In genomic region chr12:110502449-110502738, GRCh38 we compare ENCODE assay signal across 8 cellular contexts. TPM values are rescaled to one million over a fixed set of nuclear protein-coding genes. Genes with fewer than 3 reads are reported as not detected.
DNase-seq lines count a peak whose midpoint lies in the region; ATAC-seq and TF ChIP-seq lines count a peak whose summit lies in the region.

No MANE protein-coding gene starts in this region.

- in situ Hi-C loops in IMR-90 (cut with MboI; ENCODE audit: low sequenced_read_pairs) = no loop called here

- peaks cover 7 to 20% of the 10 kb centered on the region in 2 experiments; a peak in 2 of 4 replicates for H3K79me1 ChIP-seq in IMR-90 (ENCODE audit: low read depth in 1 of 2, low read length in 2 of 2)

- H3K27me3 ChIP-seq in IMR-90 (ENCODE audit: control insufficient read depth, insufficient read depth, low read length) (no peaks in the 10 kb centered on the region), neuron (ENCODE audit: insufficient read depth, low read length) (no peaks in the 10 kb centered on the region)

- peaks cover 3% of the 10 kb centered on the region for H3K9me1 ChIP-seq in IMR-90 (ENCODE audit: insufficient read depth, low read length)

- TF ChIP-seq CTCF in IMR-90 (conservative IDR thresholded peaks at IDR 0.05; ENCODE audit: low read depth, low read length) = no peak
- no peak for TF ChIP-seq CTCF in choroid plexus epithelial cell (conservative IDR thresholded peaks at IDR 0.05; ENCODE audit: low read depth, low read length)

- intact Hi-C loops in IMR-90 (cut with micrococcal nuclease) = loop anchor here (5.0 kb wide), 1 partner anchor 385 kb away; no protein-coding TSS in a partner anchor

- H2BK120ac ChIP-seq in IMR-90 (ENCODE audit: low read depth, low read length) = peak overlapping the region; percentile 70; the same call in 1 of the 2 replicates

- BruUV-seq in IMR-90 (replicated peaks; lab: Mats Ljungman, UMichigan) = no TSS peak

- H3K4me1 ChIP-seq in IMR-90 (ENCODE audit: control insufficient read depth, insufficient read depth, low read length) (no peaks in the 10 kb centered on the region), neuron (ENCODE audit: insufficient read depth, low read length) (peaks cover 15% of the 10 kb centered on the region)

- H3K56ac ChIP-seq in IMR-90 (ENCODE audit: extremely low read depth, insufficient read depth, low read length) = no peak overlapping the region

- H2BK5ac ChIP-seq in IMR-90 (ENCODE audit: low read depth, low read length, poor library complexity, severe bottlenecking) = peak overlapping the region; percentile 22

- POLR2A ChIA-PET in IMR-90 (lab: Charles Lee; ENCODE audit: unreplicated experiment) = interaction anchor here (0.6 kb wide), 1 partner anchor 21 kb away, joined by 3 read pairs; no protein-coding TSS in a partner anchor

- H3K9ac ChIP-seq in IMR-90 (ENCODE audit: low read depth, low read length) = no peak overlapping the region

- H3K4me3 ChIP-seq in IMR-90 (ENCODE audit: insufficient read depth, low read depth, low read length) (peak overlapping the region; percentile 77), choroid plexus epithelial cell (ENCODE audit: low read depth, low read length) (peak overlapping the region; percentile 95), neuron (ENCODE audit: low read length) (peak overlapping the region; percentile 69)

- peak overlapping the region; percentile 11 for H3K27ac ChIP-seq in IMR-90 (ENCODE audit: insufficient read depth, low read length)

- CTCF ChIA-PET in IMR-90 (lab: Yijun Ruan, JAX) = interaction anchor here (0.7 kb wide), 1 partner anchor 32 kb away, joined by 4 read pairs; no protein-coding TSS in a partner anchor

- no peak for TF ChIP-seq POLR2A in IMR-90 (IDR thresholded peaks at IDR 0.05; ENCODE audit: low read depth, low read length)

- H4K5ac ChIP-seq in IMR-90 (ENCODE audit: low read depth, low read length) = peak overlapping the region; percentile 91

- H4K8ac ChIP-seq in IMR-90 (ENCODE audit: low read depth in 2 of 2, low read length in 2 of 2) = peak overlapping the region; percentile 95

- H4K91ac ChIP-seq in IMR-90 (ENCODE audit: insufficient read depth, low read depth, low read length) = peak overlapping the region; percentile 65

- peak overlapping the region; percentile 30; the same call in 1 of the 2 replicates for H2BK20ac ChIP-seq in IMR-90 (ENCODE audit: low read depth, low read length)

- H3K14ac ChIP-seq in IMR-90 (replicated peaks; ENCODE audit: low read depth, low read length) = peak overlapping the region; percentile 71

- peak overlapping the region; percentile 88 for H3K4ac ChIP-seq in IMR-90 (ENCODE audit: low read depth, low read length)

- H3K36me3 ChIP-seq in IMR-90 (ENCODE audit: control insufficient read depth, insufficient read depth, low read length) = no peaks in the 10 kb centered on the region
- peaks cover 8% of the 10 kb centered on the region for H3K36me3 ChIP-seq in neuron (ENCODE audit: insufficient read depth, low read length)

- peak; percentile 14 for ATAC-seq in GM18867 (IDR thresholded peaks at IDR 0.05; ENCODE audit: unreplicated experiment)
- no peak for ATAC-seq in IMR-90 (ENCODE audit: low read depth)
- no peak for ATAC-seq in HG02588 (IDR thresholded peaks at IDR 0.05; ENCODE audit: unreplicated experiment)
- no peak for ATAC-seq in GM21367 (IDR thresholded peaks at IDR 0.05; ENCODE audit: unreplicated experiment)

- H2AFZ ChIP-seq in IMR-90 (replicated peaks; ENCODE audit: low read length, poor library complexity) = peak overlapping the region; percentile 93
- H2AFZ ChIP-seq in neuron (ENCODE audit: low read depth, low read length) = peak overlapping the region; percentile 63

- H3K9me3 ChIP-seq in IMR-90 (ENCODE audit: control insufficient read depth, insufficient read depth, low read length) (no peaks in the 10 kb centered on the region), neuron (ENCODE audit: low read length) (no peaks in the 10 kb centered on the region)

- TF ChIP-seq RAD21 in IMR-90 (IDR thresholded peaks at IDR 0.05; ENCODE audit: low read length) = no peak

- H2BK15ac ChIP-seq in IMR-90 (ENCODE audit: low read depth, low read length) = peak overlapping the region; percentile 30; the same call in 2 of the 3 replicates

- H3K4me2 ChIP-seq in IMR-90 (ENCODE audit: low read depth, low read length) = peak overlapping the region; percentile 80

- H3K23ac ChIP-seq in IMR-90 (ENCODE audit: low read depth, low read length) = peak overlapping the region; percentile 18

- H3K18ac ChIP-seq in IMR-90 (ENCODE audit: low read depth, low read length) = peak overlapping the region; percentile 18; the same call in 1 of the 2 replicates

- H4K20me1 ChIP-seq in IMR-90 (ENCODE audit: insufficient read depth, low read length) = peaks cover 2% of the 10 kb centered on the region

- dilution Hi-C loops in IMR-90 (cut with HindIII; ENCODE audit: low sequenced_read_pairs, unreplicated experiment) = no loop called here

- peak overlapping the region; percentile 73 for H2AK5ac ChIP-seq in IMR-90 (ENCODE audit: low read depth, low read length)

- peak overlapping the region; percentile 1 for H2AK9ac ChIP-seq in IMR-90 (replicated peaks; ENCODE audit: low read depth, low read length, poor library complexity)

- DNase-seq in IMR-90 (no peak), choroid plexus epithelial cell (ENCODE audit: low read depth) (no peak), NCI-H1105 treated with DMSO at 0.1 percent for 48 hours (lab: John Stamatoyannopoulos, UW) (no peak), DMS114 treated with DMSO at 0.1 percent for 48 hours (lab: John Stamatoyannopoulos, UW; ENCODE audit: unreplicated experiment) (no peak)

- WGBS in IMR-90 (ENCODE audit: extremely low coverage in 2 of 2, insufficient read length in 1 of 2), 2 experiments = 74% methylated on average over 3 of the region's 7 CpGs; no CpG with 5 or more reads in 1 of the 2 experiments

TF ChIP-seq in IMR-90, 13 proteins besides CTCF, POLR2A, EP300 and RAD21:
- TF ChIP-seq BHLHE40 (IDR thresholded peaks at IDR 0.05; ENCODE audit: low read depth, low read length) (no peak), CEBPB (IDR thresholded peaks at IDR 0.05; ENCODE audit: low read depth, low read length) (peak; percentile 65)

RNA-seq across cellular contexts. Expression of gene RAD9B, which starts 0.3 kb away (rescaled TPM):
- total RNA-seq in IMR-90 (2012; rRNA removed) = 0.18 and 0.56 TPM in 2 replicates
- 0.09 TPM in 2 replicates for polyA plus RNA-seq in IMR-90 (2012; rRNA removed)
- polyA plus RNA-seq in IMR-90 (2012; cell fraction: cytosol; rRNA removed) = 0.03 and 0.05 TPM in 2 replicates
- polyA plus RNA-seq in IMR-90 (2012; cell fraction: nucleus; rRNA removed; ENCODE audit: low replicate concordance) = 0.14 and 0.18 TPM in 2 replicates

RNA-seq across cellular contexts. Expression of gene VPS29, which starts 0.5 kb away (rescaled TPM):
- total RNA-seq in IMR-90 (2012; rRNA removed) = 102 and 150 TPM in 2 replicates
- 116 and 122 TPM in 2 replicates for polyA plus RNA-seq in IMR-90 (2012; rRNA removed)
- 34.1 and 39.8 TPM in 2 replicates for polyA plus RNA-seq in IMR-90 (2012; cell fraction: cytosol; rRNA removed)
- polyA plus RNA-seq in IMR-90 (2012; cell fraction: nucleus; rRNA removed; ENCODE audit: low replicate concordance) = 19.2 and 229 TPM in 2 replicates

RNA-seq across cellular contexts. Expression of gene FAM216A, which starts 33.7 kb away (rescaled TPM):
- total RNA-seq in IMR-90 (2012; rRNA removed) = 14.0 and 18.9 TPM in 2 replicates
- polyA plus RNA-seq in IMR-90 (2012; rRNA removed) = 31.1 and 31.4 TPM in 2 replicates
- polyA plus RNA-seq in IMR-90 (2012; cell fraction: cytosol; rRNA removed) = 8.7 and 14.4 TPM in 2 replicates
- 10.4 and 28.3 TPM in 2 replicates for polyA plus RNA-seq in IMR-90 (2012; cell fraction: nucleus; rRNA removed; ENCODE audit: low replicate concordance)

RNA-seq across cellular contexts. Expression of gene GPN3, which starts 34.3 kb away (rescaled TPM):
- 7.7 and 24.7 TPM in 2 replicates for total RNA-seq in IMR-90 (2012; rRNA removed)
- polyA plus RNA-seq in IMR-90 (2012; rRNA removed) = 11.4 and 14.9 TPM in 2 replicates
- 6.1 and 12.4 TPM in 2 replicates for polyA plus RNA-seq in IMR-90 (2012; cell fraction: cytosol; rRNA removed)
- 1.1 and 4.0 TPM in 2 replicates for polyA plus RNA-seq in IMR-90 (2012; cell fraction: nucleus; rRNA removed; ENCODE audit: low replicate concordance)

RNA-seq across cellular contexts. Expression of gene ARPC3, which starts 52.3 kb away (rescaled TPM):
- 204 and 234 TPM in 2 replicates for total RNA-seq in IMR-90 (2012; rRNA removed)
- polyA plus RNA-seq in IMR-90 (2012; rRNA removed) = 85.6 and 192 TPM in 2 replicates
- 15.2 and 51.4 TPM in 2 replicates for polyA plus RNA-seq in IMR-90 (2012; cell fraction: cytosol; rRNA removed)
- polyA plus RNA-seq in IMR-90 (2012; cell fraction: nucleus; rRNA removed; ENCODE audit: low replicate concordance) = 4.2 and 57.1 TPM in 2 replicates
